8 cellular contexts compared by ENCODE assay signal in the genomic region with DNA sequence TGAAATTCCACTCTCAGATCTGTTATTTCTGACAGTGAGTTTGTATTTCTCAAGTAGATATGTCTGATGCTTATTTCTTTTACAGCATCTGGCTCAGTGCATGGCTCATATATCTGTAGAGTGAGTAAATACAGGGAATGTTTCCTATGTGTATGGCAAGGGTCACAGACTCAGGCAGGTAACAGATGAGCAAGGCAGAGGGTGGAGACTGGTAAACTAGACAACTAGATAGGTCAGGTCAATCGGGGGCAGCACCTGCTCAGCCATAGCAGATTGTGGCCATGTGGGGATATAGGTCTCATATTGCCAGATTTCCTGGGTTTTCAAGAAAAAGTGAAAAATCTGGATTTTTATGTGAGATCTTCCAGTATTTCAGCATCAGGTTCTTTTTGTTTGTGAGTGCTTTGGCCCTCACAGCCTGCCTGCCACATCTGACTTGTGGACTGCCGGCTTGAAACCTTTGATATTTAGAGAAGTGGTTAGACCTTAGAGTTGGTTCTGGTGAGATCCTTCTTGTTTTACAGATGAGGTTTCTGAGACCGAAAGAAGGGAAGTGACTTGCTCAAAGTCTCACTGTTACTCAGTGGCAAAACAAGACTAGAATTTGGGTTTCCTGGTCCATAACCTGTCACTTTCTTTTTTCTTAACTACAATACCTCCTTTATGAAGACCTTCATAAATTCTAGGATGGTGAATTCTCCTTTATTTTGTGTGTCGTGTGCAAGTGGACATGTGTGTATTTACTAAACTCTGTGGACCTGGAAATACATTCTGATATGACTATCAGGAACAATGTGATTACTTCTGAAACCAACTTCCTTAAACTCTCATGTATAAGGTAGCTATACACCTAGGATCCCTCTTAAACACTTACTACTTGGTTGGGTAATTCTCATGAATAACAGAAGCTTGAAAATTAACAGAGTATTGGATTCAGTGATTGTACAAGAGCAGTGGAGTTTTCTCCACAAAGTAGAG. TPM values are rescaled to one million over a fixed set of nuclear protein-coding genes. Genes with fewer than 3 reads are reported as not detected.
DNase-seq lines count a peak whose midpoint lies in the region; ATAC-seq and TF ChIP-seq lines count a peak whose summit lies in the region.

No MANE protein-coding gene starts in this region.

- no peak overlapping the region for H3K27ac ChIP-seq in WERI-Rb-1

- no peaks in the 10 kb centered on the region for H3K9me3 Mint-ChIP-seq in activated CD8-positive, alpha-beta memory T cell treated with anti-CD3 and anti-CD28 coated beads, Interleukin-2, amount 10 ng/mL, durations not matched to agents 7 days and 5 days (ENCODE audit: low read depth)
- H3K9me3 Mint-ChIP-seq in stimulated activated naive B cell treated with anti-CD40 and anti-IgM and Interleukin-4, amounts not matched to agents 10 μg/mL and 1 μg/mL and 100 μg/mL, for 72 hours: no peaks in the 10 kb centered on the region

- peak; percentile 67 for DNase-seq in activated CD8-positive, alpha-beta memory T cell treated with anti-CD3 and anti-CD28 coated beads, Interleukin-2, amount 10 ng/mL, durations not matched to agents 7 days and 5 days
- no peak for DNase-seq in activated CD8-positive, alpha-beta memory T cell treated with anti-CD3 and anti-CD28 coated beads, Interleukin-2, amount 50 U/mL, for 4 hours
- DNase-seq in SIG-M5 (lab: John Stamatoyannopoulos, UW) (peak; percentile 16), WERI-Rb-1 (no peak), NCI-H510A (lab: John Stamatoyannopoulos, UW) (no peak), NCI-H128 (lab: John Stamatoyannopoulos, UW; ENCODE audit: unreplicated experiment) (no peak)
- peak; percentile 57 for DNase-seq in stimulated activated naive B cell treated with anti-CD40 and anti-IgM and Interleukin-4, amounts not matched to agents 10 μg/mL and 1 μg/mL and 100 μg/mL, for 72 hours

- H3K4me3 Mint-ChIP-seq in activated CD8-positive, alpha-beta memory T cell treated with anti-CD3 and anti-CD28 coated beads, Interleukin-2, amount 10 ng/mL, durations not matched to agents 7 days and 5 days: peak overlapping the region; percentile 27
- H3K4me3 Mint-ChIP-seq in stimulated activated naive B cell treated with anti-CD40 and anti-IgM and Interleukin-4, amounts not matched to agents 10 μg/mL and 1 μg/mL and 100 μg/mL, for 72 hours: peak overlapping the region; percentile 50 to 57

- peaks cover 56% of the 10 kb centered on the region for H3K4me1 Mint-ChIP-seq in activated CD8-positive, alpha-beta memory T cell treated with anti-CD3 and anti-CD28 coated beads, Interleukin-2, amount 10 ng/mL, durations not matched to agents 7 days and 5 days
- H3K4me1 Mint-ChIP-seq in stimulated activated naive B cell treated with anti-CD40 and anti-IgM and Interleukin-4, amounts not matched to agents 10 μg/mL and 1 μg/mL and 100 μg/mL, for 72 hours: peaks cover 31 to 47% of the 10 kb centered on the region in 2 donors

- peaks cover 13% of the 10 kb centered on the region for H3K36me3 Mint-ChIP-seq in activated CD8-positive, alpha-beta memory T cell treated with anti-CD3 and anti-CD28 coated beads, Interleukin-2, amount 10 ng/mL, durations not matched to agents 7 days and 5 days
- peaks cover under 1 to 1% of the 10 kb centered on the region in 2 donors for H3K36me3 Mint-ChIP-seq in stimulated activated naive B cell treated with anti-CD40 and anti-IgM and Interleukin-4, amounts not matched to agents 10 μg/mL and 1 μg/mL and 100 μg/mL, for 72 hours

- no peaks in the 10 kb centered on the region for H3K27me3 ChIP-seq in WERI-Rb-1 (ENCODE audit: insufficient read depth, low read depth, severe bottlenecking)

- peak overlapping the region; percentile 84 for H3K27ac Mint-ChIP-seq in activated CD8-positive, alpha-beta memory T cell treated with anti-CD3 and anti-CD28 coated beads, Interleukin-2, amount 10 ng/mL, durations not matched to agents 7 days and 5 days
- peak overlapping the region; percentile 91 for H3K27ac Mint-ChIP-seq in stimulated activated naive B cell treated with anti-CD40 and anti-IgM and Interleukin-4, amounts not matched to agents 10 μg/mL and 1 μg/mL and 100 μg/mL, for 72 hours

- peak; percentile 79 for ATAC-seq in activated CD8-positive, alpha-beta memory T cell treated with anti-CD3 and anti-CD28 coated beads, Interleukin-2, amount 10 ng/mL, durations not matched to agents 7 days and 5 days
- peak; percentile 75 for ATAC-seq in HG02973 (IDR thresholded peaks at IDR 0.05; ENCODE audit: unreplicated experiment)
- ATAC-seq in stimulated activated naive B cell treated with anti-CD40 and anti-IgM and Interleukin-4, amounts not matched to agents 10 μg/mL and 1 μg/mL and 100 μg/mL, for 72 hours (replicated peaks): peak; percentile 93 to 95

- no peak overlapping the region for H3K4me3 ChIP-seq in WERI-Rb-1 (ENCODE audit: low read depth, low read length)

- H3K27me3 Mint-ChIP-seq in activated CD8-positive, alpha-beta memory T cell treated with anti-CD3 and anti-CD28 coated beads, Interleukin-2, amount 10 ng/mL, durations not matched to agents 7 days and 5 days: no peaks in the 10 kb centered on the region
- H3K27me3 Mint-ChIP-seq in stimulated activated naive B cell treated with anti-CD40 and anti-IgM and Interleukin-4, amounts not matched to agents 10 μg/mL and 1 μg/mL and 100 μg/mL, for 72 hours: no peaks in the 10 kb centered on the region

- no peak for TF ChIP-seq CTCF in WERI-Rb-1 (IDR thresholded peaks at IDR 0.05; ENCODE audit: low read depth, low read length)

- H3K36me3 ChIP-seq in WERI-Rb-1: peaks cover 6% of the 10 kb centered on the region

- CTCF ChIA-PET in activated CD8-positive, alpha-beta memory T cell treated with anti-CD3 and anti-CD28 coated beads, Interleukin-2, amount 10 ng/mL, durations not matched to agents 7 days and 5 days (lab: Charles Lee): interaction anchor here (0.6 to 8.4 kb wide), 5 partner anchors 19 to 233 kb away, joined by 3 to 85 read pairs (median 4); no protein-coding TSS in a partner anchor

- no peaks in the 10 kb centered on the region for H3K9me3 ChIP-seq in WERI-Rb-1 (ENCODE audit: severe bottlenecking)

RNA-seq across cellular contexts. Expression of gene PROX2, which starts 34.4 kb away (rescaled TPM):
- under 1 TPM; 0.21 to 0.44 TPM for total RNA-seq in activated CD8-positive, alpha-beta memory T cell treated with anti-CD3 and anti-CD28 coated beads, Interleukin-2, amount 10 ng/mL, durations not matched to agents 7 days and 5 days

RNA-seq across cellular contexts. Expression of gene DLST, which starts 40.2 kb away (rescaled TPM):
- 100 to 1,000 TPM; 106 to 119 TPM for total RNA-seq in activated CD8-positive, alpha-beta memory T cell treated with anti-CD3 and anti-CD28 coated beads, Interleukin-2, amount 10 ng/mL, durations not matched to agents 7 days and 5 days

Comparison
In these comparisons a context has a peak if more than half of its experiments do, and no peak if none do; other contexts are left out.
1. DNase-seq: peak in activated CD8-positive, alpha-beta memory T cell treated with anti-CD3 and anti-CD28 coated beads, Interleukin-2, amount 10 ng/mL, durations not matched to agents 7 days and 5 days (single experiment), SIG-M5 (single experiment) and stimulated activated naive B cell treated with anti-CD40 and anti-IgM and Interleukin-4, amounts not matched to agents 10 μg/mL and 1 μg/mL and 100 μg/mL, for 72 hours (single experiment); none in activated CD8-positive, alpha-beta memory T cell treated with anti-CD3 and anti-CD28 coated beads, Interleukin-2, amount 50 U/mL, for 4 hours (single experiment), WERI-Rb-1 (single experiment), NCI-H510A (single experiment) and NCI-H128 (single experiment).
2. Peak in every context shown above with its lines, with median percentiles within 50 percentile points of each other: ATAC-seq.